Comparison of ENCODE assay signal across 8 cellular contexts in genomic region chr19:13098291-13099072, GRCh38. TPM values are rescaled to one million over a fixed set of nuclear protein-coding genes. Genes with fewer than 3 reads are reported as not detected.
DNase-seq lines count a peak whose midpoint lies in the region; ATAC-seq and TF ChIP-seq lines count a peak whose summit lies in the region.

No MANE protein-coding gene starts in this region.

- peaks cover 56% of the 10 kb centered on the region for H3K4me1 Mint-ChIP-seq in activated naive CD8-positive, alpha-beta T cell treated with anti-CD3 and anti-CD28 coated beads, Interleukin-2, amount 50 U/mL, for 24 hours

- H3K27me3 ChIP-seq in suprapubic skin = no peaks in the 10 kb centered on the region

- no peak for TF ChIP-seq EP300 in suprapubic skin (IDR thresholded peaks at IDR 0.05)

- no peaks in the 10 kb centered on the region for H3K9me3 Mint-ChIP-seq in activated naive CD8-positive, alpha-beta T cell treated with anti-CD3 and anti-CD28 coated beads, Interleukin-2, amount 50 U/mL, for 24 hours

- no peaks in the 10 kb centered on the region for H3K9me3 ChIP-seq in iPS-18c (ENCODE audit: control insufficient read depth, insufficient read depth, low read length)
- H3K9me3 ChIP-seq in suprapubic skin = no peaks in the 10 kb centered on the region

- peak overlapping the region; percentile 89 for H3K27ac ChIP-seq in suprapubic skin

- H3K27ac Mint-ChIP-seq in activated naive CD8-positive, alpha-beta T cell treated with anti-CD3 and anti-CD28 coated beads, Interleukin-2, amount 50 U/mL, for 24 hours = no peak overlapping the region

- no peak for TF ChIP-seq POLR2A in suprapubic skin (IDR thresholded peaks at IDR 0.05)

- H3K36me3 ChIP-seq in suprapubic skin = peaks cover 7% of the 10 kb centered on the region

- DNase-seq in AG08395 (ENCODE audit: low spot score) = peak; percentile 79
- peak; percentile 90 for DNase-seq in Kasumi-1 (lab: John Stamatoyannopoulos, UW)
- no peak for DNase-seq in activated naive CD8-positive, alpha-beta T cell treated with anti-CD3 and anti-CD28 coated beads, Interleukin-2, amount 50 U/mL, for 24 hours
- no peak for DNase-seq in suprapubic skin (ENCODE audit: low spot score in 2 of 2)
- DNase-seq in NCI-H774 (lab: John Stamatoyannopoulos, UW) = no peak

- WGBS in suprapubic skin = 9% methylated on average over 34 of the region's 56 CpGs

- peaks cover 8% of the 10 kb centered on the region for H3K36me3 Mint-ChIP-seq in activated naive CD8-positive, alpha-beta T cell treated with anti-CD3 and anti-CD28 coated beads, Interleukin-2, amount 50 U/mL, for 24 hours (ENCODE audit: low read depth)

- peak overlapping the region; percentile 48 for H3K4me3 Mint-ChIP-seq in activated naive CD8-positive, alpha-beta T cell treated with anti-CD3 and anti-CD28 coated beads, Interleukin-2, amount 50 U/mL, for 24 hours

- H3K4me1 ChIP-seq in suprapubic skin = peaks cover 90% of the 10 kb centered on the region

- H3K27me3 Mint-ChIP-seq in activated naive CD8-positive, alpha-beta T cell treated with anti-CD3 and anti-CD28 coated beads, Interleukin-2, amount 50 U/mL, for 24 hours = peaks cover 24% of the 10 kb centered on the region

- TF ChIP-seq CTCF in suprapubic skin (IDR thresholded peaks at IDR 0.05) = no peak

- ATAC-seq in activated naive CD8-positive, alpha-beta T cell treated with anti-CD3 and anti-CD28 coated beads, Interleukin-2, amount 50 U/mL, for 24 hours = no peak
- ATAC-seq in HG02642 (IDR thresholded peaks at IDR 0.05; ENCODE audit: poor library complexity, unreplicated experiment) (no peak), HG02798 (IDR thresholded peaks at IDR 0.05; ENCODE audit: poor library complexity, unreplicated experiment) (no peak)

- peak overlapping the region; percentile 28; the same call in 1 of the 2 replicates for H3K4me3 ChIP-seq in iPS-18c (ENCODE audit: insufficient read depth, low read depth, low read length)
- H3K4me3 ChIP-seq in suprapubic skin = peak overlapping the region; percentile 53

RNA-seq across cellular contexts. Expression of gene LYL1, which starts 4.2 kb away (rescaled TPM):
- 1 to 10 TPM; 1.5 to 2.7 (median 2.2) TPM for total RNA-seq in suprapubic skin

RNA-seq across cellular contexts. Expression of gene TRMT1, which starts 18.1 kb away (rescaled TPM):
- total RNA-seq in suprapubic skin = 10 to 100 TPM; 35.1 to 46.2 (median 40.6) TPM

RNA-seq across cellular contexts. Expression of gene NACC1, which starts 19.6 kb away (rescaled TPM):
- total RNA-seq in suprapubic skin = 10 to 100 TPM; 13.4 to 47.6 (median 35.3) TPM

RNA-seq across cellular contexts. Expression of gene STX10, which starts 51.7 kb away (rescaled TPM):
- total RNA-seq in suprapubic skin = 100 to 1,000 TPM in 1 of 4 donors, 10 to 100 TPM in 3; 71.9 to 110 (median 82.2) TPM

RNA-seq across cellular contexts. Expression of gene IER2, which starts 51.7 kb away (rescaled TPM):
- 100 to 1,000 TPM; 154 to 377 (median 214) TPM for total RNA-seq in suprapubic skin

Comparison
In these comparisons a context has a peak if more than half of its experiments do, and no peak if none do; other contexts are left out.
1. DNase-seq: peak in AG08395 (single experiment) and Kasumi-1 (2 of 2); none in activated naive CD8-positive, alpha-beta T cell treated with anti-CD3 and anti-CD28 coated beads, Interleukin-2, amount 50 U/mL, for 24 hours (single experiment), suprapubic skin (0 of 2) and NCI-H774 (single experiment).